ENCODE assay signal across 16 cellular contexts in the genomic region with DNA sequence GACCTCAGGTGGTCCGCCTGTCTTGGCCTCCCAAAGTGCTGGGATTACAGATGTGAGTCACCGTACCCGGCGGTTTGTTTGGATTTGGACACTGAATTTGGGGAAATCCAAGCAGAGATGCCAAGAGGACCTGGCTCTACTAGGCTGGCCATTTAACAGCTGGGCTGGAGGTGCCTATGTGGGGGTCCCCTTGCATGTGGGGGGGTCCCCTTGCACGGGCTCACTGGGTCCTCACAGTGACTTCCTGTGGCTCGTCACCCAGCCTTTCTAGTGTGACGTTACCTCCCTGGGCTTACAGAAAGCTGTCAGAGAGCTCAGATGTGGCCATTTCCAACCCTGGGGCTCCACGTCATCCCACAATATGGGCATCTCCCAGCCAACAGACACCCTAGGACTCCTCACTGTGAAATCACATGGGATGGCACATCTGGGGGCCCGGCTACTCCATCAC. TPM values are rescaled to one million over a fixed set of nuclear protein-coding genes. Genes with fewer than 3 reads are reported as not detected.
DNase-seq lines count a peak whose midpoint lies in the region; ATAC-seq lines count a peak whose summit lies in the region.
"Had no signal": no experiment of that assay in that cellular context is flagged by ENCODE, and none has a peak within 500 bp of the region (broad histone marks: within the 10 kb centered on the region; RNA-seq: fewer than 3 reads in every experiment).

No MANE protein-coding gene starts in this region.

- CTCF ChIA-PET in activated CD4-positive, alpha-beta memory T cell treated with anti-CD3 and anti-CD28 coated beads for 36 hours (lab: Charles Lee): interaction anchor here (1.5 to 3.2 kb wide), 4 partner anchors 28 to 263 kb away, joined by 4 to 15 read pairs (median 10); no protein-coding TSS in a partner anchor

- H3K4me1 Mint-ChIP-seq in activated T-cell treated with anti-CD3 and anti-CD28 coated beads, Interleukin-2, amount 50 U/mL, for 24 hours (ENCODE audit: low read depth): peaks cover 30% of the 10 kb centered on the region
- peaks cover 23% of the 10 kb centered on the region for H3K4me1 Mint-ChIP-seq in activated CD4-positive, alpha-beta memory T cell treated with anti-CD3 and anti-CD28 coated beads for 36 hours (ENCODE audit: low read depth)

- DNase-seq in activated T-cell treated with anti-CD3 and anti-CD28 coated beads, Interleukin-2, amount 50 U/mL, for 24 hours: peak; percentile 43
- DNase-seq in activated T-cell treated with anti-CD3 and anti-CD28 coated beads, Interleukin-2, amount 50 U/mL, for 1 hour: no peak
- DNase-seq in activated CD4-positive, alpha-beta memory T cell treated with anti-CD3 and anti-CD28 coated beads for 36 hours: peak; percentile 39
- peak; percentile 32 for DNase-seq in stimulated activated naive CD8-positive, alpha-beta T cell treated with anti-CD3 and anti-CD28 coated beads, Interleukin-15, Interleukin-2, amounts not matched to agents 100 U/mL and 50 U/mL, for 24 hours
- DNase-seq in DMS114 treated with DMSO at 0.1 percent for 48 hours (lab: John Stamatoyannopoulos, UW; ENCODE audit: unreplicated experiment): no peak
- no peak for DNase-seq in NCI-H187 treated with DMSO at 0.1 percent for 48 hours (lab: John Stamatoyannopoulos, UW)
- DNase-seq: activated CD4-positive, alpha-beta T cell treated with anti-CD3 and anti-CD28 coated beads for 48 hours; aorta; foreskin fibroblast; kidney; NCI-H146; SW 1271 had no signal

- H3K4me3 Mint-ChIP-seq in activated T-cell treated with anti-CD3 and anti-CD28 coated beads, Interleukin-2, amount 50 U/mL, for 24 hours: peak overlapping the region; percentile 73
- no peak overlapping the region for H3K4me3 Mint-ChIP-seq in activated CD4-positive, alpha-beta memory T cell treated with anti-CD3 and anti-CD28 coated beads for 36 hours
- H3K4me3 Mint-ChIP-seq: type B pancreatic cell had no signal

- no peaks in the 10 kb centered on the region for H3K9me3 Mint-ChIP-seq in activated T-cell treated with anti-CD3 and anti-CD28 coated beads, Interleukin-2, amount 50 U/mL, for 24 hours
- peaks cover 1% of the 10 kb centered on the region for H3K9me3 Mint-ChIP-seq in activated CD4-positive, alpha-beta memory T cell treated with anti-CD3 and anti-CD28 coated beads for 36 hours
- H3K9me3 Mint-ChIP-seq: type B pancreatic cell had no signal

- POLR2A ChIA-PET in activated CD4-positive, alpha-beta memory T cell treated with anti-CD3 and anti-CD28 coated beads for 36 hours (lab: Charles Lee): interaction anchor here (1.2 to 1.3 kb wide), 2 partner anchors 213 to 227 kb away, joined by 3 read pairs; no protein-coding TSS in a partner anchor

- no peaks in the 10 kb centered on the region for H3K36me3 Mint-ChIP-seq in activated T-cell treated with anti-CD3 and anti-CD28 coated beads, Interleukin-2, amount 50 U/mL, for 24 hours (ENCODE audit: low read depth)
- H3K36me3 Mint-ChIP-seq in activated CD4-positive, alpha-beta memory T cell treated with anti-CD3 and anti-CD28 coated beads for 36 hours: peaks cover 3% of the 10 kb centered on the region
- H3K36me3 Mint-ChIP-seq: type B pancreatic cell had no signal

- intact Hi-C loops in activated CD4-positive, alpha-beta memory T cell treated with anti-CD3 and anti-CD28 coated beads for 36 hours (cut with micrococcal nuclease): loop anchor here (5.0 kb wide), 3 partner anchors 134 to 174 kb away; partner anchors contain the start of gene CARD11

- peak overlapping the region; percentile 95 for H3K27ac Mint-ChIP-seq in activated T-cell treated with anti-CD3 and anti-CD28 coated beads, Interleukin-2, amount 50 U/mL, for 24 hours
- peak overlapping the region; percentile 94 for H3K27ac Mint-ChIP-seq in activated CD4-positive, alpha-beta memory T cell treated with anti-CD3 and anti-CD28 coated beads for 36 hours
- H3K27ac Mint-ChIP-seq: type B pancreatic cell had no signal

- H3K27me3 Mint-ChIP-seq in activated T-cell treated with anti-CD3 and anti-CD28 coated beads, Interleukin-2, amount 50 U/mL, for 24 hours: no peaks in the 10 kb centered on the region
- no peaks in the 10 kb centered on the region for H3K27me3 Mint-ChIP-seq in activated CD4-positive, alpha-beta memory T cell treated with anti-CD3 and anti-CD28 coated beads for 36 hours
- H3K27me3 Mint-ChIP-seq: type B pancreatic cell had no signal

- peak; percentile 35 for ATAC-seq in GM21825 (IDR thresholded peaks at IDR 0.05; ENCODE audit: unreplicated experiment)
- peak; percentile 24 for ATAC-seq in stimulated activated naive CD8-positive, alpha-beta T cell treated with anti-CD3 and anti-CD28 coated beads, Interleukin-15, Interleukin-2, amounts not matched to agents 100 U/mL and 50 U/mL, for 24 hours
- no peak for ATAC-seq in HG02840 (IDR thresholded peaks at IDR 0.05; ENCODE audit: low FRiP score, unreplicated experiment)
- ATAC-seq: sciatic nerve had no signal

RNA-seq across cellular contexts. Expression of gene GNA12, which starts 49.3 kb away (rescaled TPM):
- 10 to 100 TPM; 23.6 to 23.7 TPM for total RNA-seq in activated CD4-positive, alpha-beta memory T cell treated with anti-CD3 and anti-CD28 coated beads for 36 hours

Comparison
In these comparisons a context has a peak if more than half of its experiments do, and no peak if none do; other contexts are left out.
1. DNase-seq: peak in activated T-cell treated with anti-CD3 and anti-CD28 coated beads, Interleukin-2, amount 50 U/mL, for 24 hours (single experiment), activated CD4-positive, alpha-beta memory T cell treated with anti-CD3 and anti-CD28 coated beads for 36 hours (single experiment) and stimulated activated naive CD8-positive, alpha-beta T cell treated with anti-CD3 and anti-CD28 coated beads, Interleukin-15, Interleukin-2, amounts not matched to agents 100 U/mL and 50 U/mL, for 24 hours (single experiment); none in activated T-cell treated with anti-CD3 and anti-CD28 coated beads, Interleukin-2, amount 50 U/mL, for 1 hour (single experiment), DMS114 treated with DMSO at 0.1 percent for 48 hours (single experiment) and NCI-H187 treated with DMSO at 0.1 percent for 48 hours (single experiment).